7 cellular contexts compared by ENCODE assay signal in genomic region chr2:108855194-108855593, GRCh38.
DNase-seq lines count a peak whose midpoint lies in the region; ATAC-seq and TF ChIP-seq lines count a peak whose summit lies in the region.

No MANE protein-coding gene starts in this region.

- 46 to 55% methylated on average over 1 of the region's 1 CpG for WGBS in body of pancreas, 2 donors
- WGBS in upper lobe of left lung, 2 donors, result 43% methylated on average over 1 of the region's 1 CpG

- H3K4me3 Mint-ChIP-seq in nephron, result no peak overlapping the region

- TF ChIP-seq POLR2A in body of pancreas (IDR thresholded peaks at IDR 0.05) (no peak), upper lobe of left lung (IDR thresholded peaks at IDR 0.05) (no peak)

- no peaks in the 10 kb centered on the region for H3K9me2 ChIP-seq in MM.1S (replicated peaks; ENCODE audit: insufficient read depth, low read length)

- ATAC-seq in body of pancreas, result no peak
- ATAC-seq in GM21526 (IDR thresholded peaks at IDR 0.05; ENCODE audit: low FRiP score, unreplicated experiment), result no peak
- ATAC-seq in upper lobe of left lung (ENCODE audit: low FRiP score in 2 of 2), result no peak

- DNase-seq in GM10248 (ENCODE audit: extremely low spot score) (no peak), MM.1S (peak; percentile 26), body of pancreas (no peak), occipital lobe (lab: John Stamatoyannopoulos, UW) (no peak), upper lobe of left lung (no peak)

- no peaks in the 10 kb centered on the region for H3K4me1 Mint-ChIP-seq in nephron

- no peaks in the 10 kb centered on the region for H3K27me3 Mint-ChIP-seq in nephron (ENCODE audit: low read depth)

- no peaks in the 10 kb centered on the region for H3K36me3 ChIP-seq in MM.1S (replicated peaks; ENCODE audit: insufficient read depth, low read length)
- no peaks in the 10 kb centered on the region for H3K36me3 ChIP-seq in body of pancreas (replicated peaks in 1 of 2; ENCODE audit: insufficient read depth in 1 of 2, low read depth in 2 of 2)
- H3K36me3 ChIP-seq in upper lobe of left lung, result peaks cover 0 to 2% (median 0%) of the 10 kb centered on the region in 4 donors

- intact Hi-C loops in body of pancreas (cut with DNase I), result no loop called here

- no peak overlapping the region for H3K27ac Mint-ChIP-seq in nephron

- no peak overlapping the region for H2AFZ ChIP-seq in MM.1S (ENCODE audit: low read length)

- H3F3A ChIP-seq in MM.1S (ENCODE audit: insufficient read depth, low read length), result no peaks in the 10 kb centered on the region

- H4K20me1 ChIP-seq in MM.1S (ENCODE audit: insufficient read depth, low read length), result no peaks in the 10 kb centered on the region

- H3K27me3 ChIP-seq in MM.1S (replicated peaks; ENCODE audit: insufficient read depth, low read length) (no peaks in the 10 kb centered on the region), body of pancreas (no peaks in the 10 kb centered on the region), upper lobe of left lung (no peaks in the 10 kb centered on the region)

- H3K9me3 Mint-ChIP-seq in nephron, result peaks cover 2% of the 10 kb centered on the region

- POLR2A ChIA-PET in GM10248 (lab: Yijun Ruan, JAX), result no interaction called here

- no peak for TF ChIP-seq EP300 in upper lobe of left lung (IDR thresholded peaks at IDR 0.05)

- H3K4me3 ChIP-seq in MM.1S (ENCODE audit: low read length) (no peak overlapping the region), body of pancreas (no peak overlapping the region), upper lobe of left lung (no peak overlapping the region)

- H3K79me2 ChIP-seq in MM.1S (ENCODE audit: low read length), result no peaks in the 10 kb centered on the region

- no peak overlapping the region for H3K27ac ChIP-seq in MM.1S (ENCODE audit: low read length)
- no peak overlapping the region for H3K27ac ChIP-seq in body of pancreas
- no peak overlapping the region for H3K27ac ChIP-seq in upper lobe of left lung

- H3K4me2 ChIP-seq in MM.1S (ENCODE audit: low read depth, low read length), result no peak overlapping the region

- CTCF ChIA-PET in GM10248 (lab: Yijun Ruan, JAX), result interaction anchor here (0.8 to 1.7 kb wide), 3 partner anchors 11 to 318 kb away, joined by 3 to 9 read pairs (median 4); no protein-coding TSS in a partner anchor

- H3K9ac ChIP-seq in MM.1S (ENCODE audit: low read length), result no peak overlapping the region

- H3K36me3 Mint-ChIP-seq in nephron (ENCODE audit: low read depth), result peaks cover 62% of the 10 kb centered on the region

- TF ChIP-seq CTCF in GM10248 (IDR thresholded peaks at IDR 0.05; ENCODE audit: control extremely low read depth, extremely low read depth, low read depth, missing control alignments), result peak; percentile 23
- peak; percentile 36 for TF ChIP-seq CTCF in MM.1S (IDR thresholded peaks at IDR 0.05; ENCODE audit: low read length)
- TF ChIP-seq CTCF in body of pancreas (IDR thresholded peaks at IDR 0.05), result peak in 4 of 7 experiments; percentile 11 to 23 (median 14)
- TF ChIP-seq CTCF in nephron (IDR thresholded peaks at IDR 0.05; ENCODE audit: unreplicated experiment in 3 of 3), result peak in 2 of 3 experiments; percentile 27 to 53
- peak in 2 of 6 experiments; percentile 11 to 13 for TF ChIP-seq CTCF in upper lobe of left lung (IDR thresholded peaks at IDR 0.05)

- no peaks in the 10 kb centered on the region for H3K4me1 ChIP-seq in MM.1S (ENCODE audit: low read length)
- H3K4me1 ChIP-seq in body of pancreas, result no peaks in the 10 kb centered on the region
- no peaks in the 10 kb centered on the region for H3K4me1 ChIP-seq in upper lobe of left lung

- H3K9me3 ChIP-seq in MM.1S (replicated peaks; ENCODE audit: insufficient read depth, low read length) (no peaks in the 10 kb centered on the region), body of pancreas (no peaks in the 10 kb centered on the region), upper lobe of left lung (no peaks in the 10 kb centered on the region)
